1 cellular context compared by ENCODE assay signal in the genomic region with DNA sequence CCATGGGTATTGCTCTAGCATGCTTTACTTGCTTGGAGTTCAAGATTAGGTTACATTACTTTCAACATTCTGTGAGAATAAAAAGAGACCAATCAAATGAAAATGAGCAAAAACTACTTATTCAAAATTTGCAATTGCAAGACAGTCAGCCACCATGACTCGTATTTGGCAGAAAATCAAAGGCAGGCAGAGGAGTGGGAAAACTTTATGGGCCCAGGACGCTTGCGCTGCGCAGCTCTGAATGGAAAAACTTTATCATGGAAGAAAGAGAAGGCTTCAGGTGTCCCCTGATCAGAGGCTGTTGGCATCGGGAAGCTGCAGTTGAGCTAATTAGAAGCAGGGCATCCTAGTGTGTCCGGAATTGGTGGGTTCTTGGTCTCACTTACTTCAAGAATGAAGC.
TF ChIP-seq lines count a peak whose summit lies in the region.

No MANE protein-coding gene starts in this region.

TF ChIP-seq in neural cell, 6 proteins besides CTCF, POLR2A, EP300 and RAD21:
- TF ChIP-seq, protein P1, sequence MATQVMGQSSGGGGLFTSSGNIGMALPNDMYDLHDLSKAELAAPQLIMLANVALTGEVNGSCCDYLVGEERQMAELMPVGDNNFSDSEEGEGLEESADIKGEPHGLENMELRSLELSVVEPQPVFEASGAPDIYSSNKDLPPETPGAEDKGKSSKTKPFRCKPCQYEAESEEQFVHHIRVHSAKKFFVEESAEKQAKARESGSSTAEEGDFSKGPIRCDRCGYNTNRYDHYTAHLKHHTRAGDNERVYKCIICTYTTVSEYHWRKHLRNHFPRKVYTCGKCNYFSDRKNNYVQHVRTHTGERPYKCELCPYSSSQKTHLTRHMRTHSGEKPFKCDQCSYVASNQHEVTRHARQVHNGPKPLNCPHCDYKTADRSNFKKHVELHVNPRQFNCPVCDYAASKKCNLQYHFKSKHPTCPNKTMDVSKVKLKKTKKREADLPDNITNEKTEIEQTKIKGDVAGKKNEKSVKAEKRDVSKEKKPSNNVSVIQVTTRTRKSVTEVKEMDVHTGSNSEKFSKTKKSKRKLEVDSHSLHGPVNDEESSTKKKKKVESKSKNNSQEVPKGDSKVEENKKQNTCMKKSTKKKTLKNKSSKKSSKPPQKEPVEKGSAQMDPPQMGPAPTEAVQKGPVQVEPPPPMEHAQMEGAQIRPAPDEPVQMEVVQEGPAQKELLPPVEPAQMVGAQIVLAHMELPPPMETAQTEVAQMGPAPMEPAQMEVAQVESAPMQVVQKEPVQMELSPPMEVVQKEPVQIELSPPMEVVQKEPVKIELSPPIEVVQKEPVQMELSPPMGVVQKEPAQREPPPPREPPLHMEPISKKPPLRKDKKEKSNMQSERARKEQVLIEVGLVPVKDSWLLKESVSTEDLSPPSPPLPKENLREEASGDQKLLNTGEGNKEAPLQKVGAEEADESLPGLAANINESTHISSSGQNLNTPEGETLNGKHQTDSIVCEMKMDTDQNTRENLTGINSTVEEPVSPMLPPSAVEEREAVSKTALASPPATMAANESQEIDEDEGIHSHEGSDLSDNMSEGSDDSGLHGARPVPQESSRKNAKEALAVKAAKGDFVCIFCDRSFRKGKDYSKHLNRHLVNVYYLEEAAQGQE (IDR thresholded peaks at IDR 0.05; ENCODE audit: borderline replicate concordance), result no peak
- TF ChIP-seq EZH2 (IDR thresholded peaks at IDR 0.05; ENCODE audit: borderline replicate concordance, insufficient read depth, low read length, poor library complexity, severe bottlenecking) (no peak), POLR2AphosphoS5 (IDR thresholded peaks at IDR 0.05) (no peak), TAF1 (IDR thresholded peaks at IDR 0.05; ENCODE audit: low read depth) (no peak), SMC3 (conservative IDR thresholded peaks at IDR 0.05; ENCODE audit: poor library complexity) (no peak), MXI1 (conservative IDR thresholded peaks at IDR 0.05; ENCODE audit: poor library complexity, severe bottlenecking) (no peak)
